In the genomic region with DNA sequence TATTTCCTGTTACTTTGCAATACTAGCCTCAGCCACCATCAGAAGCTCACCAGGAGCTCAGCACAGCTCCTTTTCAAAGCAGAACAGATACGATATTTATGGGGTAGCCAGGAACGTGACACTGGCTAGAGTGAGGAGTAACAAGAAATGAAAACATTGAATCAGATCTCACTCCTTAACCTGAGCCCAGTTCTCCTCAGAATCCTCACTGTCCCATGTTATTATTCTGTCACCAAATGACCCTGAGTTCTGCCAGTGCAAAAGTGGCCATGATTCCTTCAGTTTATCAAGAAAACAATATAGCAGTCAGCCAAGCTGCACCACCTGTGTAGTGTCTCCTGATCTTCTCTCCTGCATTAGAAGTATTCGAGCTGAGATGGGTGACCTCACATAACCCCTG, we compare ENCODE assay signal across 25 cellular contexts.
"Had no signal": no experiment of that assay in that cellular context is flagged by ENCODE, and none has a peak within 500 bp of the region (broad histone marks: within the 10 kb centered on the region; RNA-seq: fewer than 3 reads in every experiment).

No MANE protein-coding gene starts in this region.

- H3K27ac ChIP-seq: colonic mucosa, epithelial cell of prostate, esophagus squamous epithelium, left lung, lower lobe of right lung, neutrophil, ovary, skin epidermis, uterus had no signal

- H3K4me1 ChIP-seq: colonic mucosa, esophagus squamous epithelium, left lung, lower lobe of right lung, uterus had no signal

- DNase-seq: activated CD4-positive, alpha-beta memory T cell treated with anti-CD3 and anti-CD28 coated beads, Interleukin-2, amount 10 ng/mL, durations not matched to agents 7 days and 5 days; activated CD4-positive, alpha-beta T cell treated with anti-CD3 and anti-CD28 coated beads for 1 hour; activated CD4-positive, alpha-beta T cell treated with anti-CD3 and anti-CD28 coated beads, Interleukin-2, amount 10 ng/mL, durations not matched to agents 7 days and 5 days; activated CD8-positive, alpha-beta memory T cell treated with anti-CD3 and anti-CD28 coated beads, Interleukin-2, amount 50 U/mL, for 48 hours; activated gamma-delta T cell treated with Interleukin-2 at 50 U/mL for 16 hours; activated naive CD8-positive, alpha-beta T cell treated with anti-CD3 and anti-CD28 coated beads, Interleukin-2, amount 50 U/mL, for 24 hours; activated T-cell treated with anti-CD3 and anti-CD28 coated beads, Interleukin-2, amount 50 U/mL, for 24 hours; colonic mucosa; effector CD8-positive, alpha-beta T cell; esophagus squamous epithelium; kidney glomerular epithelial cell; left lung; lower lobe of right lung; mesenchymal stem cell; natural killer cell; ovary; stimulated activated CD4-positive, alpha-beta T cell treated with anti-CD3 and anti-CD28 coated beads, Interleukin-4, amount 100 ng/mL, for 24 hours; T-helper 2 cell; uterus had no signal

- H3K4me3 ChIP-seq: colonic mucosa, esophagus squamous epithelium, left lung, lower lobe of right lung, ovary, skin epidermis, uterus had no signal

- ATAC-seq: activated naive CD8-positive, alpha-beta T cell treated with anti-CD3 and anti-CD28 coated beads, Interleukin-2, amount 50 U/mL, for 24 hours; left lung; lower lobe of right lung; natural killer cell; sciatic nerve; stimulated activated effector memory CD8-positive, alpha-beta T cell treated with anti-CD3 and anti-CD28 coated beads, Interleukin-12 subunit alpha, Interleukin-12 subunit beta, amount 100 ng/mL, for 72 hours; WTC11 had no signal

- H3K36me3 ChIP-seq: colonic mucosa, esophagus squamous epithelium, left lung, lower lobe of right lung, neutrophil, ovary, uterus had no signal

- H3K9me3 ChIP-seq: colonic mucosa, esophagus squamous epithelium, left lung, lower lobe of right lung, neutrophil, ovary, uterus had no signal

- H3K27me3 ChIP-seq: colonic mucosa, esophagus squamous epithelium, left lung, neutrophil, ovary, uterus had no signal
